Comparison of ENCODE assay signal across 19 cellular contexts in the genomic region with DNA sequence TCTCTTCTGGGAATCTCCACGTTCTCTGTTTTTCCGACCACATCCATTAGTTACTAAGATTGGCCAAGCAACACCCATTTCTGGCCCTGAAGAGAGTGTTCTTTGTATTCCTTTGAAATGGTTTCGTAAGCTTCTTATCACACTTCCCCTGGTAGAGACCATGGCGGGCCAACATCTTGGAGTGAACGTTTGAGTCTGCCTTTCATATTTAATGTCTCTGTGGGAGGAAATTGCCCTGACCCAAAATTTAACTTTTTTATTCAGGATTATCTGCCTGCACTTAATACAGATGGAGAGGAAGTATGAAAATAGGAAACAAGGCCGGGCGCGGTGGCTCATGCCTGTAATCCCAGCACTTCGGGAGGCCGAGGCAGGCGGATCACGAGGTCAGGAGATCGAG.
"Had no signal": no experiment of that assay in that cellular context is flagged by ENCODE, and none has a peak within 500 bp of the region (broad histone marks: within the 10 kb centered on the region; RNA-seq: fewer than 3 reads in every experiment).

No MANE protein-coding gene starts in this region.

- H3K4me2 ChIP-seq: smooth muscle cell had no signal

- ATAC-seq: activated naive CD4-positive, alpha-beta T cell treated with anti-CD3 and anti-CD28 coated beads, Interleukin-2, amount 50 U/mL, for 72 hours; activated T-cell treated with anti-CD3 and anti-CD28 coated beads, Interleukin-2, amount 50 U/mL, for 72 hours; left ventricle myocardium superior; natural killer cell treated with Interleukin-12 subunit alpha and Interleukin-12 subunit beta and Interleukin-15 and Interleukin-18, amount 100 ng/mL, for 72 hours had no signal

- H3K27ac Mint-ChIP-seq: activated CD4-positive, alpha-beta T cell treated with anti-CD3 and anti-CD28 coated beads, Interleukin-2, amount 10 ng/mL, durations not matched to agents 7 days and 5 days; activated naive CD4-positive, alpha-beta T cell treated with anti-CD3 and anti-CD28 coated beads, Interleukin-2, amount 50 U/mL, for 72 hours; activated T-cell treated with anti-CD3 and anti-CD28 coated beads, Interleukin-2, amount 50 U/mL, for 72 hours had no signal

- H3K27me3 ChIP-seq: colonic mucosa, esophagus squamous epithelium, right atrium auricular region, thyroid gland had no signal

- H3K27ac ChIP-seq: colonic mucosa, esophagus squamous epithelium, right atrium auricular region, thyroid gland had no signal

- H3K36me3 ChIP-seq: colonic mucosa, esophagus squamous epithelium, right atrium auricular region, thyroid gland had no signal

- H3K9me3 Mint-ChIP-seq: activated CD4-positive, alpha-beta T cell treated with anti-CD3 and anti-CD28 coated beads, Interleukin-2, amount 10 ng/mL, durations not matched to agents 7 days and 5 days; activated naive CD4-positive, alpha-beta T cell treated with anti-CD3 and anti-CD28 coated beads, Interleukin-2, amount 50 U/mL, for 72 hours; activated T-cell treated with anti-CD3 and anti-CD28 coated beads, Interleukin-2, amount 50 U/mL, for 72 hours; natural killer cell treated with Interleukin-12 subunit alpha and Interleukin-12 subunit beta and Interleukin-15 and Interleukin-18, amount 100 ng/mL, for 72 hours had no signal

- H3K4me3 ChIP-seq: colonic mucosa, esophagus squamous epithelium, right atrium auricular region, smooth muscle cell, thyroid gland had no signal

- H3K27me3 Mint-ChIP-seq: activated CD4-positive, alpha-beta T cell treated with anti-CD3 and anti-CD28 coated beads, Interleukin-2, amount 10 ng/mL, durations not matched to agents 7 days and 5 days; progenitor cell of endocrine pancreas had no signal

- H3K4me3 Mint-ChIP-seq: activated CD4-positive, alpha-beta T cell treated with anti-CD3 and anti-CD28 coated beads, Interleukin-2, amount 10 ng/mL, durations not matched to agents 7 days and 5 days; activated T-cell treated with anti-CD3 and anti-CD28 coated beads, Interleukin-2, amount 50 U/mL, for 72 hours had no signal

- DNase-seq: activated CD4-positive, alpha-beta T cell treated with anti-CD3 and anti-CD28 coated beads, Interleukin-2, amount 10 ng/mL, durations not matched to agents 7 days and 5 days; activated CD4-positive, CD25-positive, alpha-beta regulatory T cell; activated CD8-positive, alpha-beta memory T cell treated with anti-CD3 and anti-CD28 coated beads, Interleukin-2, amount 50 U/mL, for 48 hours; activated gamma-delta T cell; activated T-cell treated with anti-CD3 and anti-CD28 coated beads, Interleukin-2, amount 50 U/mL, for 72 hours; caudate nucleus; colonic mucosa; esophagus squamous epithelium; hippocampal formation; kidney; left ventricle myocardium superior; mesendoderm; nucleus accumbens; thyroid gland had no signal

- H3K4me1 ChIP-seq: colonic mucosa had no signal

- H3K9me3 ChIP-seq: colonic mucosa, esophagus squamous epithelium, right atrium auricular region, thyroid gland had no signal
